1 cellular context compared by ENCODE assay signal in the genomic region with DNA sequence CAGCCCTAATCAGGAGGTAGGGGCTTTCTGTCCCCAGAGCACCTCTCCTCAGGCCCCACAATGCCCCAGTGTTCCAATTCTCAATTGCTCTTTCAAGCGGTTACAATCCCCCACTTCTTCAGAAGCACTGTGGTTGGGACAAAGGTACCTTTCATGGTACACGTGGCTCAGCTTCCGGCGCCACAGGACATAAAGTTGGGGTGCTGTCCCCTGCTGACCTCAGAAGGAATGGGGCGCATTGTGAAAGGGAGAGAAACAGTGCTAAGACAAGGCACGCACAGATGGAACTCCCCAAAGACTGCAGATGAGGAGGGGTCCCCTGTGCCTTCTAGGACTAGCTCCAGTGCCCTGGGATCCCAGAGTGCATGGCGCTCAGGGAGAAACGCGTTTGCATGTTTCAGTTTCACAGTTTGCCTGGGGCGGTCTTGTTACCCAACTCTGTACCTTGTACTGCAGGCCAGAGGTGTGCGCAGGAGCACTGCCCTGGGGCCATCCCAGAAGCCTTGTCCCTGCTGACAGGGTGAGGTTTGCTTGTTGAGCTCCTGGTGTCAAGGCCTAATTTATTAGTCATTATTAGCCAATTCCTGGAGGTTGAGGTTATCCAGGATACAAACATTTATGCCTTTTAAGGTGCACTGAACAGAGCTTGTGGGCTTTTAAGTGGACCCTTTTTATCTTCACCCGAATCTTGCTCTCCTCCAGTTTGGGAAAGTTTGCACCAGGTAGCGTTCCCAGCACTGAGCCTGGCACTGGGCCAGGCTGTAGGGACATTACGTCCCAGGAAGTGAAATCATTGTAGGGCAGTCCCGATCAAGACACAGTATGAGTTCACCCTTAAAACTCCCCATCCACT.
A peak's percentile ranks its signal among the peaks of the same experiment; 100 is the strongest.
TF ChIP-seq lines count a peak whose summit lies in the region.

No MANE protein-coding gene starts in this region.

TF ChIP-seq in liver, 16 proteins besides CTCF, POLR2A, EP300 and RAD21 (continued from another document):
- TF ChIP-seq REST (IDR thresholded peaks at IDR 0.05): peak; percentile 86
- peak; percentile 70 for TF ChIP-seq FOXA2 (IDR thresholded peaks at IDR 0.05)
- peak; percentile 99 for TF ChIP-seq RXRA (IDR thresholded peaks at IDR 0.05)
- TF ChIP-seq, protein P1, sequence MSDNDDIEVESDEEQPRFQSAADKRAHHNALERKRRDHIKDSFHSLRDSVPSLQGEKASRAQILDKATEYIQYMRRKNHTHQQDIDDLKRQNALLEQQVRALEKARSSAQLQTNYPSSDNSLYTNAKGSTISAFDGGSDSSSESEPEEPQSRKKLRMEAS (IDR thresholded peaks at IDR 0.05): peak; percentile 92
- TF ChIP-seq NR2F2 (IDR thresholded peaks at IDR 0.05): peak; percentile 88
- TF ChIP-seq HNF4A (conservative IDR thresholded peaks at IDR 0.05): peak; percentile 100
- peak; percentile 100 for TF ChIP-seq SP1 (IDR thresholded peaks at IDR 0.05)
- TF ChIP-seq, protein P2, sequence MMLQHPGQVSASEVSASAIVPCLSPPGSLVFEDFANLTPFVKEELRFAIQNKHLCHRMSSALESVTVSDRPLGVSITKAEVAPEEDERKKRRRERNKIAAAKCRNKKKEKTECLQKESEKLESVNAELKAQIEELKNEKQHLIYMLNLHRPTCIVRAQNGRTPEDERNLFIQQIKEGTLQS (IDR thresholded peaks at IDR 0.05): peak; percentile 85
- TF ChIP-seq EGR1 (IDR thresholded peaks at IDR 0.05; ENCODE audit: low read depth in 2 of 2): no peak
- TF ChIP-seq TAF1 (conservative IDR thresholded peaks at IDR 0.05): peak; percentile 72
- TF ChIP-seq ZBTB33 (IDR thresholded peaks at IDR 0.05): peak; percentile 91
- peak; percentile 99 for TF ChIP-seq HNF4G (IDR thresholded peaks at IDR 0.05)
- peak; percentile 57 to 74 for TF ChIP-seq GABPA (IDR thresholded peaks at IDR 0.05 in 1 of 2, conservative IDR thresholded peaks at IDR 0.05 in 1 of 2)
